In genomic region chr1:87115317-87115885, GRCh38 we compare ENCODE assay signal across 10 cellular contexts.
DNase-seq lines count a peak whose midpoint lies in the region; ATAC-seq and TF ChIP-seq lines count a peak whose summit lies in the region.
"Had no signal": no experiment of that assay in that cellular context is flagged by ENCODE, and none has a peak within 500 bp of the region (broad histone marks: within the 10 kb centered on the region; RNA-seq: fewer than 3 reads in every experiment).

No MANE protein-coding gene starts in this region.

- H3K9me3 ChIP-seq in osteoblast (ENCODE audit: low read depth, low read length) (no peaks in the 10 kb centered on the region), upper lobe of right lung (no peaks in the 10 kb centered on the region), hepatocyte (ENCODE audit: low read depth) (no peaks in the 10 kb centered on the region)

- no peak overlapping the region for H3K4me3 ChIP-seq in choroid plexus epithelial cell (ENCODE audit: low read depth, low read length)
- H3K4me3 ChIP-seq in osteoblast (ENCODE audit: insufficient read depth, low read length), result no peak overlapping the region
- H3K4me3 ChIP-seq in upper lobe of right lung, result no peak overlapping the region
- no peak overlapping the region for H3K4me3 ChIP-seq in hepatocyte
- H3K4me3 ChIP-seq: skin epidermis had no signal

- no peak overlapping the region for H2AFZ ChIP-seq in osteoblast (ENCODE audit: low read length)
- no peak overlapping the region for H2AFZ ChIP-seq in hepatocyte

- H3K27ac ChIP-seq in osteoblast (ENCODE audit: low read depth, low read length) (peak overlapping the region; percentile 2), upper lobe of right lung (no peak overlapping the region), hepatocyte (no peak overlapping the region)
- H3K27ac ChIP-seq: skin epidermis had no signal

- intact Hi-C loops in upper lobe of right lung (cut with DNase I), result no loop called here

- H3K36me3 ChIP-seq in osteoblast (ENCODE audit: insufficient read depth, low read length) (no peaks in the 10 kb centered on the region), upper lobe of right lung (no peaks in the 10 kb centered on the region), hepatocyte (replicated peaks; ENCODE audit: insufficient read depth, low read depth) (no peaks in the 10 kb centered on the region)

- no peak for TF ChIP-seq CTCF in choroid plexus epithelial cell (conservative IDR thresholded peaks at IDR 0.05; ENCODE audit: low read depth, low read length)
- TF ChIP-seq CTCF in osteoblast (IDR thresholded peaks at IDR 0.05; ENCODE audit: extremely low read depth, low read depth, low read length), result no peak
- no peak for TF ChIP-seq CTCF in upper lobe of right lung (IDR thresholded peaks at IDR 0.05)
- no peak for TF ChIP-seq CTCF in hepatocyte (IDR thresholded peaks at IDR 0.05; ENCODE audit: poor library complexity)

- H3K4me2 ChIP-seq in osteoblast (ENCODE audit: insufficient read depth, low read length), result peak overlapping the region; percentile 6
- no peak overlapping the region for H3K4me2 ChIP-seq in hepatocyte

- no peaks in the 10 kb centered on the region for H3K27me3 ChIP-seq in osteoblast (ENCODE audit: insufficient read depth, low read length)
- H3K27me3 ChIP-seq in upper lobe of right lung, result no peaks in the 10 kb centered on the region
- no peaks in the 10 kb centered on the region for H3K27me3 ChIP-seq in hepatocyte

- no peaks in the 10 kb centered on the region for H3K79me2 ChIP-seq in osteoblast (ENCODE audit: insufficient read depth, low read length)
- no peaks in the 10 kb centered on the region for H3K79me2 ChIP-seq in hepatocyte

- H3K4me1 ChIP-seq in osteoblast (ENCODE audit: insufficient read depth, low read length) (peaks cover 31% of the 10 kb centered on the region), upper lobe of right lung (no peaks in the 10 kb centered on the region), hepatocyte (ENCODE audit: insufficient read depth) (peaks cover 14% of the 10 kb centered on the region)

- ATAC-seq in upper lobe of right lung, result no peak

- DNase-seq in DMS79 treated with DMSO at 0.1 percent for 48 hours (lab: John Stamatoyannopoulos, UW), result peak; percentile 79
- DNase-seq in HT1080 (ENCODE audit: low read depth), result peak; percentile 55
- peak; percentile 40 for DNase-seq in choroid plexus epithelial cell (ENCODE audit: low read depth)
- DNase-seq in osteoblast (ENCODE audit: insufficient read length, low spot score, missing footprints), result peak; percentile 80
- no peak for DNase-seq in upper lobe of right lung
- no peak for DNase-seq in hepatocyte (ENCODE audit: low spot score)
- DNase-seq in NCI-H2029 (lab: John Stamatoyannopoulos, UW), result no peak
- DNase-seq: activated CD4-positive, alpha-beta T cell treated with anti-CD3 and anti-CD28 coated beads, Interleukin-2, amount 50 U/mL, for 1 hour; activated naive CD4-positive, alpha-beta T cell treated with anti-CD3 and anti-CD28 coated beads, Interleukin-2, amount 10 ng/mL, durations not matched to agents 7 days and 5 days had no signal

- H4K20me1 ChIP-seq in osteoblast (ENCODE audit: insufficient read depth, low read length), result no peaks in the 10 kb centered on the region
- no peaks in the 10 kb centered on the region for H4K20me1 ChIP-seq in hepatocyte (ENCODE audit: insufficient read depth, poor library complexity, severe bottlenecking)

- no peaks in the 10 kb centered on the region for H3K9me2 ChIP-seq in hepatocyte (replicated peaks; ENCODE audit: insufficient read depth)

- 75% methylated on average over 3 of the region's 3 CpGs for WGBS in hepatocyte (ENCODE audit: low lambda C conversion rate, missing lambda C conversion rate)

Comparison
In these comparisons a context has a peak if more than half of its experiments do, and no peak if none do; other contexts are left out.
1. DNase-seq: peak in DMS79 treated with DMSO at 0.1 percent for 48 hours (single experiment), HT1080 (single experiment), choroid plexus epithelial cell (single experiment) and osteoblast (single experiment); none in upper lobe of right lung (single experiment), hepatocyte (single experiment) and NCI-H2029 (single experiment).